Comparison of ENCODE assay signal across 29 cellular contexts in the genomic region with DNA sequence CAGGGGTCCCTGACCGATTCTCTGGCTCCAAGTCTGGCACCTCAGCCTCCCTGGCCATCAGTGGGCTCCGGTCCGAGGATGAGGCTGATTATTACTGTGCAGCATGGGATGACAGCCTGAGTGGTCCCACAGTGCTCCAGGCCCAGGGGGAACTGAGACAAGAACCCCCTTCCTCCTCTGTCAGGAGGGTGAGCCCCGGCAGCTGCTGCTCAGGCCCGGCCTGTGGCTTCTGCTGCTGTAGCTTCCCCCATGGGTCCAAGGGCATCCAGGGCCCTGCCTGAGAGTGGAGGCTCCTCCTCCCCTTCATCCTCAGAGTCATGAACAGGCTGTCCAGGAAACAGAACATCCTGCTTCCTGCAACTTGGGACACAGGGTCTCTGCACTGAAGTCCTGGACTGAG.
"Had no signal": no experiment of that assay in that cellular context is flagged by ENCODE, and none has a peak within 500 bp of the region (broad histone marks: within the 10 kb centered on the region; RNA-seq: fewer than 3 reads in every experiment).

No MANE protein-coding gene starts in this region.

- H3K79me2 ChIP-seq: hepatocyte, parathyroid adenoma had no signal

- H3K27me3 ChIP-seq: adrenal gland, body of pancreas, colonic mucosa had no signal

- H3K4me3 ChIP-seq: adrenal gland, body of pancreas, colonic mucosa, gastroesophageal sphincter, hepatocyte, psoas muscle, smooth muscle cell, transverse colon had no signal

- DNase-seq: activated CD4-positive, alpha-beta T cell treated with anti-CD3 and anti-CD28 coated beads for 48 hours; activated CD4-positive, alpha-beta T cell treated with anti-CD3 and anti-CD28 coated beads, Interleukin-2, amount 50 U/mL, for 48 hours; activated CD8-positive, alpha-beta memory T cell treated with anti-CD3 and anti-CD28 coated beads, Interleukin-2, amount 50 U/mL, for 4 hours; activated effector memory CD4-positive, alpha-beta T cell treated with anti-CD3 and anti-CD28 coated beads, Interleukin-2, amount 50 U/mL, for 16 hours; activated naive CD4-positive, alpha-beta T cell treated with anti-CD3 and anti-CD28 coated beads for 36 hours; activated naive CD8-positive, alpha-beta T cell treated with anti-CD3 and anti-CD28 coated beads for 36 hours; activated T-cell treated with anti-CD3 and anti-CD28 coated beads, Interleukin-2, amount 50 U/mL, for 1 hour; adrenal gland; aorta; body of pancreas; cerebellar nuclear complex; colonic mucosa; effector CD8-positive, alpha-beta T cell; islet precursor cell; mammary epithelial cell; naive thymus-derived CD8-positive, alpha-beta T cell; nucleus accumbens; psoas muscle; stimulated activated CD4-positive, alpha-beta T cell treated with anti-CD3 and anti-CD28 coated beads, Interleukin-15, amount 100 ng/mL, for 24 hours; stimulated activated CD4-positive, alpha-beta T cell treated with anti-CD3 and anti-CD28 coated beads, Interleukin-2, amount 100 ng/mL, for 24 hours; stimulated activated naive CD4-positive, alpha-beta T cell treated with Interleukin-2 at 50 U/mL for 16 hours; T-helper 9 cell; transverse colon had no signal

- H3K27ac ChIP-seq: adrenal gland, body of pancreas, colonic mucosa, epithelial cell of prostate, gastroesophageal sphincter, hepatocyte, parathyroid adenoma, psoas muscle, transverse colon, VCaP had no signal

- H3K36me3 ChIP-seq: adrenal gland, colonic mucosa, gastroesophageal sphincter, transverse colon had no signal

- H2AFZ ChIP-seq: hepatocyte, parathyroid adenoma had no signal

- H3K4me1 ChIP-seq: adrenal gland, colonic mucosa, gastroesophageal sphincter, parathyroid adenoma, psoas muscle had no signal

- ATAC-seq: body of pancreas, gastroesophageal sphincter had no signal

- H3K9me3 ChIP-seq: adrenal gland, body of pancreas, colonic mucosa, gastroesophageal sphincter, psoas muscle, transverse colon had no signal

- H3K4me2 ChIP-seq: hepatocyte, smooth muscle cell had no signal
